25 cellular contexts compared by ENCODE assay signal in genomic region chr1:207072241-207072640, GRCh38. TPM values are rescaled to one million over a fixed set of nuclear protein-coding genes. Genes with fewer than 3 reads are reported as not detected.
"Had no signal": no experiment of that assay in that cellular context is flagged by ENCODE, and none has a peak within 500 bp of the region (broad histone marks: within the 10 kb centered on the region; RNA-seq: fewer than 3 reads in every experiment).

No MANE protein-coding gene starts in this region.

- H3K36me3 ChIP-seq: brain microvascular endothelial cell, MG63, SJCRH30, WERI-Rb-1 had no signal

- H3K27me3 ChIP-seq: brain microvascular endothelial cell, cardiac muscle cell, MG63, SJCRH30 had no signal

- H3K27ac Mint-ChIP-seq: activated CD8-positive, alpha-beta T cell treated with anti-CD3 and anti-CD28 coated beads, Interleukin-2, amount 10 ng/mL, durations not matched to agents 7 days and 5 days; activated naive CD4-positive, alpha-beta T cell treated with anti-CD3 and anti-CD28 coated beads, Interleukin-2, amount 50 U/mL, for 72 hours had no signal

- H3K4me3 Mint-ChIP-seq: activated CD8-positive, alpha-beta T cell treated with anti-CD3 and anti-CD28 coated beads, Interleukin-2, amount 10 ng/mL, durations not matched to agents 7 days and 5 days had no signal

- H3K9me3 Mint-ChIP-seq: activated naive CD4-positive, alpha-beta T cell treated with anti-CD3 and anti-CD28 coated beads, Interleukin-2, amount 50 U/mL, for 72 hours had no signal

- H3K9me3 ChIP-seq: MG63, SJCRH30, SK-N-SH had no signal

- DNase-seq: activated CD4-positive, alpha-beta T cell treated with anti-CD3 and anti-CD28 coated beads for 4 hours; activated CD8-positive, alpha-beta memory T cell treated with anti-CD3 and anti-CD28 coated beads, Interleukin-2, amount 50 U/mL, for 48 hours; activated T-cell treated with anti-CD3 and anti-CD28 coated beads, Interleukin-2, amount 50 U/mL, for 1 hour; brain microvascular endothelial cell; MG63; MV-4-11; NCI-H1092 treated with DMSO at 0.1 percent for 48 hours; NCI-H1417 treated with DMSO at 0.1 percent for 48 hours; NCI-H1694 treated with DMSO at 0.1 percent for 48 hours; NCI-H2029 treated with DMSO at 0.1 percent for 48 hours; NCI-H510A treated with DMSO at 0.1 percent for 48 hours; NCI-H69; NK-92 treated with Interleukin-12 subunit alpha and Interleukin-12 subunit beta, amount 100 ng/mL, for 24 hours; OCI-M1; Right ventricle myocardium superior; RPMI8226; SJCRH30; SK-N-SH; T-helper 1 cell; WERI-Rb-1 had no signal

- H3K4me1 ChIP-seq: SJCRH30 had no signal

- H3K4me3 ChIP-seq: cardiac muscle cell, MG63, SJCRH30 had no signal

- H3K27ac ChIP-seq: brain microvascular endothelial cell, cardiac muscle cell, SJCRH30, WERI-Rb-1 had no signal

- H3K9ac ChIP-seq: SK-N-SH had no signal

- ATAC-seq: activated CD8-positive, alpha-beta T cell treated with anti-CD3 and anti-CD28 coated beads, Interleukin-2, amount 10 ng/mL, durations not matched to agents 7 days and 5 days; activated naive CD4-positive, alpha-beta T cell treated with anti-CD3 and anti-CD28 coated beads, Interleukin-2, amount 50 U/mL, for 72 hours; Panc1 had no signal

RNA-seq across cellular contexts. Expression of gene C4BPB, which starts 16.4 kb away (rescaled TPM):
- total RNA-seq: cardiac muscle cell, SJCRH30 had no signal
- polyA plus RNA-seq: cardiac muscle cell, SK-N-SH had no signal

RNA-seq across cellular contexts. Expression of gene C4BPA, which starts 31.8 kb away (rescaled TPM):
- total RNA-seq: activated CD8-positive, alpha-beta T cell treated with anti-CD3 and anti-CD28 coated beads, Interleukin-2, amount 10 ng/mL, durations not matched to agents 7 days and 5 days; activated naive CD4-positive, alpha-beta T cell treated with anti-CD3 and anti-CD28 coated beads, Interleukin-2, amount 50 U/mL, for 72 hours; cardiac muscle cell; T-helper 2 cell treated with Interferon-gamma antibody and Interleukin-4, amounts not matched to agents 100 ng/mL and 5 ng/mL, for 36 hours had no signal
- polyA plus RNA-seq: cardiac muscle cell, SK-N-SH had no signal

RNA-seq across cellular contexts. Expression of gene C1orf116, which starts 39.7 kb away (rescaled TPM):
- total RNA-seq: activated CD8-positive, alpha-beta T cell treated with anti-CD3 and anti-CD28 coated beads, Interleukin-2, amount 10 ng/mL, durations not matched to agents 7 days and 5 days; SJCRH30; T-helper 2 cell treated with Interferon-gamma antibody and Interleukin-4, amounts not matched to agents 100 ng/mL and 5 ng/mL, for 36 hours had no signal
